Comparison of ENCODE assay signal across 30 cellular contexts in genomic region chr13:67776171-67776570, GRCh38.
"Had no signal": no experiment of that assay in that cellular context is flagged by ENCODE, and none has a peak within 500 bp of the region (broad histone marks: within the 10 kb centered on the region; RNA-seq: fewer than 3 reads in every experiment).

No MANE protein-coding gene starts in this region.

- DNase-seq: hippocampal formation; immature natural killer cell; kidney; left colon; left ventricle myocardium inferior; mesendoderm; naive B cell; natural killer cell; nephron progenitor cell; occipital lobe; psoas muscle; stimulated activated CD4-positive, alpha-beta T cell treated with anti-CD3 and anti-CD28 coated beads, Interleukin-12 subunit alpha, Interleukin-12 subunit beta, amount 100 ng/mL, for 4 hours; stimulated activated CD4-positive, alpha-beta T cell treated with anti-CD3 and anti-CD28 coated beads, Interleukin-15, amount 100 ng/mL, for 24 hours; stimulated activated CD4-positive, alpha-beta T cell treated with anti-CD3 and anti-CD28 coated beads, Interleukin-2, amount 100 ng/mL, for 24 hours; stimulated activated CD4-positive, alpha-beta T cell treated with anti-CD3 and anti-CD28 coated beads, Interleukin-4, amount 100 ng/mL, for 1 hour; stimulated activated naive B cell treated with anti-CD40 and anti-IgM and Interleukin-4, amounts not matched to agents 10 μg/mL and 1 μg/mL and 100 μg/mL, for 72 hours; stimulated activated naive CD8-positive, alpha-beta T cell treated with anti-CD3 and anti-CD28 coated beads, Interleukin-15, Interleukin-2, amounts not matched to agents 100 U/mL and 50 U/mL, for 24 hours; stomach; testis; thyroid gland; transverse colon; upper lobe of left lung had no signal

- H3K4me3 ChIP-seq: left ventricle myocardium inferior, lung, neural progenitor cell, psoas muscle, right atrium auricular region, skin epidermis, stomach, testis, thyroid gland, transverse colon, upper lobe of left lung, vagina had no signal

- ATAC-seq: left colon; natural killer cell; psoas muscle; sciatic nerve; stimulated activated naive B cell treated with anti-CD40 and anti-IgM and Interleukin-4, amounts not matched to agents 10 μg/mL and 1 μg/mL and 100 μg/mL, for 72 hours; stimulated activated naive CD8-positive, alpha-beta T cell treated with anti-CD3 and anti-CD28 coated beads, Interleukin-15, Interleukin-2, amounts not matched to agents 100 U/mL and 50 U/mL, for 24 hours had no signal

- H3K27me3 ChIP-seq: neural progenitor cell, neutrophil, right atrium auricular region, stomach, testis, thyroid gland, transverse colon, upper lobe of left lung, vagina had no signal

- H3K36me3 ChIP-seq: left ventricle myocardium inferior, neural progenitor cell, neutrophil, right atrium auricular region, stomach, thyroid gland, transverse colon, upper lobe of left lung, vagina had no signal

- H3K9me3 ChIP-seq: neutrophil, psoas muscle, right atrium auricular region, testis, thyroid gland, transverse colon, vagina had no signal

- H3K27ac ChIP-seq: left ventricle myocardium inferior, neural progenitor cell, neutrophil, parathyroid adenoma, psoas muscle, right atrium auricular region, skin epidermis, stomach, testis, thyroid gland, transverse colon, upper lobe of left lung, vagina had no signal

- H3K4me1 ChIP-seq: left ventricle myocardium inferior, neural progenitor cell, parathyroid adenoma, psoas muscle, right atrium auricular region, stomach, testis, thyroid gland, transverse colon, upper lobe of left lung, vagina had no signal
